In the genomic region with DNA sequence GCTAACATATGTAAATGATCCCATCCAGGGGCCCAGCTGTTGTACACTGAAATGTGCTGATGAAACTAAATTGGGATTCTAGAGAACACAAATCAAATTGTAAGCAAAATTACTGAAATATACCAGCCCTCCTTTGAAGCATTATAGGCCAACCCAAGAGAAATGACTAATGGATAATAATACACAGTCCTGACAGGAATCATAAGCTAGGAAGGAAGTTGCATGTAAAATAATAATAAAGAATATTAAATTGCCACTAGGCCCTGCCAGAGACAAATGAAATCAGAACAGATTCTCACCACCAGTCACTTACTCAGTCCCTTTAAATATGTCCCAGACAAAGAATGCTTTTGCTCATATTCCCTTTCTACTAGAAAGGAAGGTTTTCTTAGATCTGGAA, we compare ENCODE assay signal across 18 cellular contexts.
"Had no signal": no experiment of that assay in that cellular context is flagged by ENCODE, and none has a peak within 500 bp of the region (broad histone marks: within the 10 kb centered on the region; RNA-seq: fewer than 3 reads in every experiment).

No MANE protein-coding gene starts in this region.

- H3K4me1 ChIP-seq: adrenal gland, esophagus squamous epithelium, suprapubic skin, transverse colon, vagina had no signal

- H3K4me2 ChIP-seq: hepatocyte had no signal

- H3K27me3 ChIP-seq: adrenal gland, hepatocyte, suprapubic skin, transverse colon, vagina had no signal

- H3K4me3 ChIP-seq: adrenal gland, esophagus squamous epithelium, hepatocyte, suprapubic skin, transverse colon, vagina had no signal

- H2AFZ ChIP-seq: hepatocyte had no signal

- H3K9me3 ChIP-seq: adrenal gland, esophagus squamous epithelium, suprapubic skin, transverse colon, vagina had no signal

- DNase-seq: activated CD4-positive, alpha-beta T cell treated with anti-CD3 and anti-CD28 coated beads, Interleukin-2, amount 50 U/mL, for 4 hours; activated gamma-delta T cell treated with Interleukin-2 at 50 U/mL for 16 hours; activated T-cell treated with anti-CD3 and anti-CD28 coated beads, Interleukin-2, amount 50 U/mL, for 72 hours; adrenal gland; cerebellar nuclear complex; cortex of kidney; effector memory CD4-positive, alpha-beta T cell; esophagus squamous epithelium; nephron progenitor cell; nucleus accumbens; retina; transverse colon had no signal

- FAIRE-seq: astrocyte, bronchial epithelial cell, TTC549 had no signal

- H3K79me2 ChIP-seq: hepatocyte had no signal

- H3K27ac ChIP-seq: adrenal gland, esophagus squamous epithelium, hepatocyte, suprapubic skin, transverse colon, vagina had no signal

- H3K36me3 ChIP-seq: adrenal gland, esophagus squamous epithelium, suprapubic skin, transverse colon, vagina had no signal
